1 cellular context compared by ENCODE assay signal in the genomic region with DNA sequence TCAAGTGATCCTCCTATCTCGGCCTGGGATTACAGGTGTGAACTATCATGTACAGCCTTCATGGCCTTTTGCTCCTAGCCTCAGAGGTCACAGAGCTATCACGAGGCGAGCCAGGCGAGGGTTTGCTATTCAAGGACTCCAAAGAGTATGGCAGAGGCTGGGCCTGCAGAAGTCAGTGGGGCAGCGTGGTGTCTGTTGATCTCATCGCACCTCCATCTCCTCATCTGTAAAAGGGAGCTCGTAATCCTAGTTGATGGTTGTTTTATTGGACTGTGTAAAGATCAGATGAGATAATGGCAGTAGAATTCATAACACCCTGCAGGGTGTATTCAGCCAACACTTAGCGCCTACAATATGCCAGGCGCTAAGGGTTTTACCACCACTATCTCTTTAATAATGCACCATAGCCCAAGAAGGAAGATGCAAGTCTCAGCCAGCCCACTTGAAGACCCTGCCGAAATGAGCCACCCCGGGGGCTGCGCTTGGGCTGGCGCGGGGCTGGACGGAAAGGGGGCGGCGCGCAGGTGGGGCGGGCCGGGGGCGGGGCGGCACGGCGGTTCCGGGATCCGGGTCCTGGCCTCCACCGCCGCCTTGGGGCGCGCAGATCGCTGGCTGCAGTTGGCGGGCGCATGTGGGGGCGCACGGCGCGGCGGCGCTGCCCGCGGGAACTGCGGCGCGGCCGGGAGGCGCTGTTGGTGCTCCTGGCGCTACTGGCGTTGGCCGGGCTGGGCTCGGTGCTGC.
TF ChIP-seq lines count a peak whose summit lies in the region.

A gene with protein sequence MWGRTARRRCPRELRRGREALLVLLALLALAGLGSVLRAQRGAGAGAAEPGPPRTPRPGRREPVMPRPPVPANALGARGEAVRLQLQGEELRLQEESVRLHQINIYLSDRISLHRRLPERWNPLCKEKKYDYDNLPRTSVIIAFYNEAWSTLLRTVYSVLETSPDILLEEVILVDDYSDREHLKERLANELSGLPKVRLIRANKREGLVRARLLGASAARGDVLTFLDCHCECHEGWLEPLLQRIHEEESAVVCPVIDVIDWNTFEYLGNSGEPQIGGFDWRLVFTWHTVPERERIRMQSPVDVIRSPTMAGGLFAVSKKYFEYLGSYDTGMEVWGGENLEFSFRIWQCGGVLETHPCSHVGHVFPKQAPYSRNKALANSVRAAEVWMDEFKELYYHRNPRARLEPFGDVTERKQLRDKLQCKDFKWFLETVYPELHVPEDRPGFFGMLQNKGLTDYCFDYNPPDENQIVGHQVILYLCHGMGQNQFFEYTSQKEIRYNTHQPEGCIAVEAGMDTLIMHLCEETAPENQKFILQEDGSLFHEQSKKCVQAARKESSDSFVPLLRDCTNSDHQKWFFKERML (plus strand): TSS at position 601 of the 741 bp plus-strand sequence. CDS start 29 bp downstream, at position 630.

TF ChIP-seq in H1, 55 proteins besides CTCF, POLR2A, EP300 and RAD21 (continues in another document):
- TF ChIP-seq SRF (IDR thresholded peaks at IDR 0.05; ENCODE audit: low read depth, low read length) = no peak
- TF ChIP-seq, protein P1, sequence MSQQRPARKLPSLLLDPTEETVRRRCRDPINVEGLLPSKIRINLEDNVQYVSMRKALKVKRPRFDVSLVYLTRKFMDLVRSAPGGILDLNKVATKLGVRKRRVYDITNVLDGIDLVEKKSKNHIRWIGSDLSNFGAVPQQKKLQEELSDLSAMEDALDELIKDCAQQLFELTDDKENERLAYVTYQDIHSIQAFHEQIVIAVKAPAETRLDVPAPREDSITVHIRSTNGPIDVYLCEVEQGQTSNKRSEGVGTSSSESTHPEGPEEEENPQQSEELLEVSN (IDR thresholded peaks at IDR 0.05) = peak; percentile 56
- TF ChIP-seq KDM5A (IDR thresholded peaks at IDR 0.05; ENCODE audit: low read length) = no peak
- TF ChIP-seq RNF2 (IDR thresholded peaks at IDR 0.05; ENCODE audit: borderline replicate concordance, low read depth, low read length, missing control alignments, poor library complexity, severe bottlenecking) = no peak
- TF ChIP-seq, protein P2, sequence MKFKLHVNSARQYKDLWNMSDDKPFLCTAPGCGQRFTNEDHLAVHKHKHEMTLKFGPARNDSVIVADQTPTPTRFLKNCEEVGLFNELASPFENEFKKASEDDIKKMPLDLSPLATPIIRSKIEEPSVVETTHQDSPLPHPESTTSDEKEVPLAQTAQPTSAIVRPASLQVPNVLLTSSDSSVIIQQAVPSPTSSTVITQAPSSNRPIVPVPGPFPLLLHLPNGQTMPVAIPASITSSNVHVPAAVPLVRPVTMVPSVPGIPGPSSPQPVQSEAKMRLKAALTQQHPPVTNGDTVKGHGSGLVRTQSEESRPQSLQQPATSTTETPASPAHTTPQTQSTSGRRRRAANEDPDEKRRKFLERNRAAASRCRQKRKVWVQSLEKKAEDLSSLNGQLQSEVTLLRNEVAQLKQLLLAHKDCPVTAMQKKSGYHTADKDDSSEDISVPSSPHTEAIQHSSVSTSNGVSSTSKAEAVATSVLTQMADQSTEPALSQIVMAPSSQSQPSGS (IDR thresholded peaks at IDR 0.05; ENCODE audit: low read length) = no peak
- TF ChIP-seq ASH2L (IDR thresholded peaks at IDR 0.05; ENCODE audit: low read length) = no peak
- peak; percentile 49; the same call in 1 of the 2 replicates for TF ChIP-seq TBP (IDR thresholded peaks at IDR 0.05; ENCODE audit: low read depth, low read length)
- no peak for TF ChIP-seq SIX5 (IDR thresholded peaks at IDR 0.05; ENCODE audit: low read depth, low read length)
- peak; percentile 55; the same call in 1 of the 2 replicates for TF ChIP-seq PHF8 (conservative IDR thresholded peaks at IDR 0.05; ENCODE audit: low read depth, low read length)
- TF ChIP-seq TAF1 (IDR thresholded peaks at IDR 0.05; ENCODE audit: low read depth, low read length) = peak; percentile 64
- no peak for TF ChIP-seq ZNF274 (IDR thresholded peaks at IDR 0.05; ENCODE audit: borderline replicate concordance, extremely low read depth, low read length)
- no peak for TF ChIP-seq HDAC6 (IDR thresholded peaks at IDR 0.05; ENCODE audit: low read depth, low read length)
- TF ChIP-seq MAFK (IDR thresholded peaks at IDR 0.05; ENCODE audit: low read depth, low read length) = no peak
- no peak for TF ChIP-seq RXRA (IDR thresholded peaks at IDR 0.05; ENCODE audit: insufficient read depth, low read depth, low read length)
- peak; percentile 67 for TF ChIP-seq POLR2AphosphoS5 (IDR thresholded peaks at IDR 0.05; ENCODE audit: low read depth, low read length)
- TF ChIP-seq, protein P3, sequence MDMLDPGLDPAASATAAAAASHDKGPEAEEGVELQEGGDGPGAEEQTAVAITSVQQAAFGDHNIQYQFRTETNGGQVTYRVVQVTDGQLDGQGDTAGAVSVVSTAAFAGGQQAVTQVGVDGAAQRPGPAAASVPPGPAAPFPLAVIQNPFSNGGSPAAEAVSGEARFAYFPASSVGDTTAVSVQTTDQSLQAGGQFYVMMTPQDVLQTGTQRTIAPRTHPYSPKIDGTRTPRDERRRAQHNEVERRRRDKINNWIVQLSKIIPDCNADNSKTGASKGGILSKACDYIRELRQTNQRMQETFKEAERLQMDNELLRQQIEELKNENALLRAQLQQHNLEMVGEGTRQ (IDR thresholded peaks at IDR 0.05; ENCODE audit: low read length) = no peak
- TF ChIP-seq CHD2 (IDR thresholded peaks at IDR 0.05; ENCODE audit: low read length) = no peak
- TF ChIP-seq CTBP2 (IDR thresholded peaks at IDR 0.05; ENCODE audit: borderline replicate concordance, insufficient read depth, insufficient read length, low read length) = no peak
- no peak for TF ChIP-seq SAP30 (IDR thresholded peaks at IDR 0.05; ENCODE audit: insufficient read depth, insufficient replicate concordance, low read length)
- no peak for TF ChIP-seq EGR1 (IDR thresholded peaks at IDR 0.05; ENCODE audit: borderline replicate concordance, low read depth, low read length)
- no peak for TF ChIP-seq NRF1 (IDR thresholded peaks at IDR 0.05; ENCODE audit: low read depth, low read length)
- no peak for TF ChIP-seq FOSL1 (IDR thresholded peaks at IDR 0.05; ENCODE audit: insufficient read depth, low read depth, low read length)
- TF ChIP-seq NANOG (IDR thresholded peaks at IDR 0.05; ENCODE audit: insufficient read depth, low read depth, low read length, poor library complexity, severe bottlenecking) = no peak
- TF ChIP-seq, protein P4, sequence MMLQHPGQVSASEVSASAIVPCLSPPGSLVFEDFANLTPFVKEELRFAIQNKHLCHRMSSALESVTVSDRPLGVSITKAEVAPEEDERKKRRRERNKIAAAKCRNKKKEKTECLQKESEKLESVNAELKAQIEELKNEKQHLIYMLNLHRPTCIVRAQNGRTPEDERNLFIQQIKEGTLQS (IDR thresholded peaks at IDR 0.05; ENCODE audit: insufficient read depth, low read depth, low read length) = no peak
- no peak for TF ChIP-seq YY1 (IDR thresholded peaks at IDR 0.05; ENCODE audit: low read depth, low read length)
- no peak for TF ChIP-seq CEBPB (IDR thresholded peaks at IDR 0.05; ENCODE audit: low read depth, low read length)
- TF ChIP-seq RBBP5 (IDR thresholded peaks at IDR 0.05; ENCODE audit: borderline replicate concordance, low read depth, low read length) = no peak; the same call in 1 of the 2 replicates
- TF ChIP-seq SP4 (IDR thresholded peaks at IDR 0.05; ENCODE audit: low read length) = no peak
- no peak for TF ChIP-seq BRCA1 (IDR thresholded peaks at IDR 0.05; ENCODE audit: low read depth, low read length)
- TF ChIP-seq CBX8 (IDR thresholded peaks at IDR 0.05; ENCODE audit: borderline replicate concordance, low read depth, low read length) = no peak
- no peak for TF ChIP-seq SIN3A (conservative IDR thresholded peaks at IDR 0.05 in 1 of 2, IDR thresholded peaks at IDR 0.05 in 1 of 2; ENCODE audit: low read depth in 1 of 2, low read length in 2 of 2)
- no peak for TF ChIP-seq BACH1 (IDR thresholded peaks at IDR 0.05; ENCODE audit: low read length)
- TF ChIP-seq, protein P5, sequence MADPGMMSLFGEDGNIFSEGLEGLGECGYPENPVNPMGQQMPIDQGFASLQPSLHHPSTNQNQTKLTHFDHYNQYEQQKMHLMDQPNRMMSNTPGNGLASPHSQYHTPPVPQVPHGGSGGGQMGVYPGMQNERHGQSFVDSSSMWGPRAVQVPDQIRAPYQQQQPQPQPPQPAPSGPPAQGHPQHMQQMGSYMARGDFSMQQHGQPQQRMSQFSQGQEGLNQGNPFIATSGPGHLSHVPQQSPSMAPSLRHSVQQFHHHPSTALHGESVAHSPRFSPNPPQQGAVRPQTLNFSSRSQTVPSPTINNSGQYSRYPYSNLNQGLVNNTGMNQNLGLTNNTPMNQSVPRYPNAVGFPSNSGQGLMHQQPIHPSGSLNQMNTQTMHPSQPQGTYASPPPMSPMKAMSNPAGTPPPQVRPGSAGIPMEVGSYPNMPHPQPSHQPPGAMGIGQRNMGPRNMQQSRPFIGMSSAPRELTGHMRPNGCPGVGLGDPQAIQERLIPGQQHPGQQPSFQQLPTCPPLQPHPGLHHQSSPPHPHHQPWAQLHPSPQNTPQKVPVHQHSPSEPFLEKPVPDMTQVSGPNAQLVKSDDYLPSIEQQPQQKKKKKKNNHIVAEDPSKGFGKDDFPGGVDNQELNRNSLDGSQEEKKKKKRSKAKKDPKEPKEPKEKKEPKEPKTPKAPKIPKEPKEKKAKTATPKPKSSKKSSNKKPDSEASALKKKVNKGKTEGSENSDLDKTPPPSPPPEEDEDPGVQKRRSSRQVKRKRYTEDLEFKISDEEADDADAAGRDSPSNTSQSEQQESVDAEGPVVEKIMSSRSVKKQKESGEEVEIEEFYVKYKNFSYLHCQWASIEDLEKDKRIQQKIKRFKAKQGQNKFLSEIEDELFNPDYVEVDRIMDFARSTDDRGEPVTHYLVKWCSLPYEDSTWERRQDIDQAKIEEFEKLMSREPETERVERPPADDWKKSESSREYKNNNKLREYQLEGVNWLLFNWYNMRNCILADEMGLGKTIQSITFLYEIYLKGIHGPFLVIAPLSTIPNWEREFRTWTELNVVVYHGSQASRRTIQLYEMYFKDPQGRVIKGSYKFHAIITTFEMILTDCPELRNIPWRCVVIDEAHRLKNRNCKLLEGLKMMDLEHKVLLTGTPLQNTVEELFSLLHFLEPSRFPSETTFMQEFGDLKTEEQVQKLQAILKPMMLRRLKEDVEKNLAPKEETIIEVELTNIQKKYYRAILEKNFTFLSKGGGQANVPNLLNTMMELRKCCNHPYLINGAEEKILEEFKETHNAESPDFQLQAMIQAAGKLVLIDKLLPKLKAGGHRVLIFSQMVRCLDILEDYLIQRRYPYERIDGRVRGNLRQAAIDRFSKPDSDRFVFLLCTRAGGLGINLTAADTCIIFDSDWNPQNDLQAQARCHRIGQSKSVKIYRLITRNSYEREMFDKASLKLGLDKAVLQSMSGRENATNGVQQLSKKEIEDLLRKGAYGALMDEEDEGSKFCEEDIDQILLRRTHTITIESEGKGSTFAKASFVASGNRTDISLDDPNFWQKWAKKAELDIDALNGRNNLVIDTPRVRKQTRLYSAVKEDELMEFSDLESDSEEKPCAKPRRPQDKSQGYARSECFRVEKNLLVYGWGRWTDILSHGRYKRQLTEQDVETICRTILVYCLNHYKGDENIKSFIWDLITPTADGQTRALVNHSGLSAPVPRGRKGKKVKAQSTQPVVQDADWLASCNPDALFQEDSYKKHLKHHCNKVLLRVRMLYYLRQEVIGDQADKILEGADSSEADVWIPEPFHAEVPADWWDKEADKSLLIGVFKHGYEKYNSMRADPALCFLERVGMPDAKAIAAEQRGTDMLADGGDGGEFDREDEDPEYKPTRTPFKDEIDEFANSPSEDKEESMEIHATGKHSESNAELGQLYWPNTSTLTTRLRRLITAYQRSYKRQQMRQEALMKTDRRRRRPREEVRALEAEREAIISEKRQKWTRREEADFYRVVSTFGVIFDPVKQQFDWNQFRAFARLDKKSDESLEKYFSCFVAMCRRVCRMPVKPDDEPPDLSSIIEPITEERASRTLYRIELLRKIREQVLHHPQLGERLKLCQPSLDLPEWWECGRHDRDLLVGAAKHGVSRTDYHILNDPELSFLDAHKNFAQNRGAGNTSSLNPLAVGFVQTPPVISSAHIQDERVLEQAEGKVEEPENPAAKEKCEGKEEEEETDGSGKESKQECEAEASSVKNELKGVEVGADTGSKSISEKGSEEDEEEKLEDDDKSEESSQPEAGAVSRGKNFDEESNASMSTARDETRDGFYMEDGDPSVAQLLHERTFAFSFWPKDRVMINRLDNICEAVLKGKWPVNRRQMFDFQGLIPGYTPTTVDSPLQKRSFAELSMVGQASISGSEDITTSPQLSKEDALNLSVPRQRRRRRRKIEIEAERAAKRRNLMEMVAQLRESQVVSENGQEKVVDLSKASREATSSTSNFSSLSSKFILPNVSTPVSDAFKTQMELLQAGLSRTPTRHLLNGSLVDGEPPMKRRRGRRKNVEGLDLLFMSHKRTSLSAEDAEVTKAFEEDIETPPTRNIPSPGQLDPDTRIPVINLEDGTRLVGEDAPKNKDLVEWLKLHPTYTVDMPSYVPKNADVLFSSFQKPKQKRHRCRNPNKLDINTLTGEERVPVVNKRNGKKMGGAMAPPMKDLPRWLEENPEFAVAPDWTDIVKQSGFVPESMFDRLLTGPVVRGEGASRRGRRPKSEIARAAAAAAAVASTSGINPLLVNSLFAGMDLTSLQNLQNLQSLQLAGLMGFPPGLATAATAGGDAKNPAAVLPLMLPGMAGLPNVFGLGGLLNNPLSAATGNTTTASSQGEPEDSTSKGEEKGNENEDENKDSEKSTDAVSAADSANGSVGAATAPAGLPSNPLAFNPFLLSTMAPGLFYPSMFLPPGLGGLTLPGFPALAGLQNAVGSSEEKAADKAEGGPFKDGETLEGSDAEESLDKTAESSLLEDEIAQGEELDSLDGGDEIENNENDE (IDR thresholded peaks at IDR 0.05; ENCODE audit: insufficient replicate concordance, low read length) = no peak
- no peak for TF ChIP-seq SIRT6 (IDR thresholded peaks at IDR 0.05; ENCODE audit: low read length)
- no peak for TF ChIP-seq TAF7 (optimal IDR thresholded peaks at IDR 0.05; ENCODE audit: borderline replicate concordance, low read depth, low read length)
- TF ChIP-seq TEAD4 (IDR thresholded peaks at IDR 0.05; ENCODE audit: low read depth, low read length) = no peak
- TF ChIP-seq CBX5 (IDR thresholded peaks at IDR 0.05; ENCODE audit: low read depth, low read length) = no peak
- TF ChIP-seq CHD1 (IDR thresholded peaks at IDR 0.05; ENCODE audit: low read depth, low read length) = no peak
- TF ChIP-seq KDM4A (IDR thresholded peaks at IDR 0.05; ENCODE audit: low read depth, low read length, severe bottlenecking) = peak; percentile 33
- no peak for TF ChIP-seq RFX5 (IDR thresholded peaks at IDR 0.05; ENCODE audit: borderline replicate concordance, low read depth, low read length)
- TF ChIP-seq TCF12 (IDR thresholded peaks at IDR 0.05; ENCODE audit: low read depth, low read length) = no peak
- no peak for TF ChIP-seq BCL11A (IDR thresholded peaks at IDR 0.05; ENCODE audit: low read depth in 2 of 2, low read length in 2 of 2)
- no peak for TF ChIP-seq JUN (IDR thresholded peaks at IDR 0.05; ENCODE audit: low read depth, low read length)
- TF ChIP-seq, protein P6, sequence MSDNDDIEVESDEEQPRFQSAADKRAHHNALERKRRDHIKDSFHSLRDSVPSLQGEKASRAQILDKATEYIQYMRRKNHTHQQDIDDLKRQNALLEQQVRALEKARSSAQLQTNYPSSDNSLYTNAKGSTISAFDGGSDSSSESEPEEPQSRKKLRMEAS (IDR thresholded peaks at IDR 0.05) = no peak
- no peak for TF ChIP-seq SP1 (IDR thresholded peaks at IDR 0.05; ENCODE audit: low read depth, low read length)
- no peak for TF ChIP-seq GTF2F1 (IDR thresholded peaks at IDR 0.05; ENCODE audit: borderline replicate concordance, low read depth, low read length)
- no peak for TF ChIP-seq POU5F1 (IDR thresholded peaks at IDR 0.05; ENCODE audit: low read depth, low read length)
- no peak for TF ChIP-seq CREB1 (IDR thresholded peaks at IDR 0.05)
- no peak for TF ChIP-seq SUZ12 (IDR thresholded peaks at IDR 0.05; ENCODE audit: low read length)
- TF ChIP-seq JUND (IDR thresholded peaks at IDR 0.05; ENCODE audit: low read length) = no peak
- TF ChIP-seq GABPA (IDR thresholded peaks at IDR 0.05; ENCODE audit: borderline replicate concordance, insufficient read depth, low read length) = 0 out of 2 replicates have a peak, but pooled peaks have one; percentile 16
